Comparison of ENCODE assay signal across 1 cellular context in the genomic region with DNA sequence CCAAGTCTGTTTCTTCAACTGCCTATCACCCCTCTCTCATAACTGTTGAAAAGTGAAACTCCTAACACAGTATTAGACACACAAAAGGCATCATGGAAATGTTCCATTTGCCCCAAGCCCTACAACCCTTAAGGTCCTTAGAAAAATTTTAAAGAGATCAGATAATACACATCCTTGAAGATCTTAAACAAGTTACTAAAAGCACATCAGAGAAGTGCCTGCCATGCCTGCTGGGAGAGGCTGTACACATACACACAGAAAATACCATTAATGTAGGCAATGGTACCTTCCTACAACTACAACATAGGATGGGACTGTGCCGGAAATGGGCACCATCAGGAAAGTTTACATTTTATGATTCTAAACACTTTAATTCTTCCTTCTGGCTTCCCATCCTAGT.
TF ChIP-seq lines count a peak whose summit lies in the region.

No MANE protein-coding gene starts in this region.

TF ChIP-seq in HepG2, 621 proteins besides CTCF, POLR2A, EP300 and RAD21:
- TF ChIP-seq HDAC6 (IDR thresholded peaks at IDR 0.05; ENCODE audit: low read depth, low read length): no peak
- 0 out of 2 replicates have a peak, but pooled peaks have one; percentile 13 for TF ChIP-seq GATAD2A (CRISPR knock-in tag; IDR thresholded peaks at IDR 0.05)
- no peak for TF ChIP-seq ZNF180 (CRISPR knock-in tag; IDR thresholded peaks at IDR 0.05; ENCODE audit: borderline replicate concordance, low read depth)
- no peak for TF ChIP-seq NR1H2 (CRISPR knock-in tag; IDR thresholded peaks at IDR 0.05; ENCODE audit: borderline replicate concordance, low read depth)
- no peak for TF ChIP-seq ZNF234 (CRISPR knock-in tag; conservative IDR thresholded peaks at IDR 0.05)
- no peak for TF ChIP-seq ZNF605 (CRISPR knock-in tag; IDR thresholded peaks at IDR 0.05)
- TF ChIP-seq, protein P1, sequence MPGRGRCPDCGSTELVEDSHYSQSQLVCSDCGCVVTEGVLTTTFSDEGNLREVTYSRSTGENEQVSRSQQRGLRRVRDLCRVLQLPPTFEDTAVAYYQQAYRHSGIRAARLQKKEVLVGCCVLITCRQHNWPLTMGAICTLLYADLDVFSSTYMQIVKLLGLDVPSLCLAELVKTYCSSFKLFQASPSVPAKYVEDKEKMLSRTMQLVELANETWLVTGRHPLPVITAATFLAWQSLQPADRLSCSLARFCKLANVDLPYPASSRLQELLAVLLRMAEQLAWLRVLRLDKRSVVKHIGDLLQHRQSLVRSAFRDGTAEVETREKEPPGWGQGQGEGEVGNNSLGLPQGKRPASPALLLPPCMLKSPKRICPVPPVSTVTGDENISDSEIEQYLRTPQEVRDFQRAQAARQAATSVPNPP (CRISPR knock-in tag; IDR thresholded peaks at IDR 0.05): no peak
TF ChIP-seq in HepG2: peak in this region for 1.
